Comparison of ENCODE assay signal across 17 cellular contexts in genomic region chr4:16573744-16574143, GRCh38.
DNase-seq lines count a peak whose midpoint lies in the region; ATAC-seq and TF ChIP-seq lines count a peak whose summit lies in the region.
"Had no signal": no experiment of that assay in that cellular context is flagged by ENCODE, and none has a peak within 500 bp of the region (broad histone marks: within the 10 kb centered on the region; RNA-seq: fewer than 3 reads in every experiment).

No MANE protein-coding gene starts in this region.

- H3K27me3 Mint-ChIP-seq in activated T-cell treated with anti-CD3 and anti-CD28 coated beads, Interleukin-2, amount 50 U/mL, for 4 hours (ENCODE audit: low read depth), result no peaks in the 10 kb centered on the region
- H3K27me3 Mint-ChIP-seq: activated T-cell treated with anti-CD3 and anti-CD28 coated beads, Interleukin-2, amount 50 U/mL, for 24 hours had no signal

- ATAC-seq in Right ventricle myocardium superior (ENCODE audit: poor library complexity) (peak; percentile 90), GM21737 (IDR thresholded peaks at IDR 0.05; ENCODE audit: unreplicated experiment) (no peak)
- no peak for ATAC-seq in activated T-cell treated with anti-CD3 and anti-CD28 coated beads, Interleukin-2, amount 50 U/mL, for 4 hours
- ATAC-seq: Panc1 had no signal

- TF ChIP-seq CTCF in astrocyte of the cerebellum (IDR thresholded peaks at IDR 0.05; ENCODE audit: low read depth, low read length, missing control alignments), result no peak

- intact Hi-C loops in Right ventricle myocardium superior (cut with DNase I), result no loop called here

- in situ Hi-C loops in astrocyte of the cerebellum (cut with HindIII; ENCODE audit: low sequenced_read_pairs), result no loop called here

- DNase-seq in GM04503 (ENCODE audit: low read depth), result peak; percentile 68
- DNase-seq in astrocyte of the cerebellum (ENCODE audit: low read depth), result peak; percentile 78
- no peak for DNase-seq in Right ventricle myocardium superior
- peak; percentile 33 for DNase-seq in skeletal muscle cell (ENCODE audit: low read depth)
- no peak for DNase-seq in activated T-cell treated with anti-CD3 and anti-CD28 coated beads, Interleukin-2, amount 50 U/mL, for 4 hours
- DNase-seq in NCI-H1694 (lab: John Stamatoyannopoulos, UW), result no peak
- no peak for DNase-seq in activated naive CD4-positive, alpha-beta T cell treated with Interleukin-2 at 50 U/mL for 16 hours
- DNase-seq: activated T-cell treated with anti-CD3 and anti-CD28 coated beads, Interleukin-2, amount 50 U/mL, for 24 hours; CD8-positive, alpha-beta memory T cell; endodermal cell; NCI-H1048; NCI-H446 treated with DMSO at 0.1 percent for 48 hours had no signal

- H3K36me3 Mint-ChIP-seq in activated T-cell treated with anti-CD3 and anti-CD28 coated beads, Interleukin-2, amount 50 U/mL, for 4 hours (ENCODE audit: insufficient read depth), result no peaks in the 10 kb centered on the region
- H3K36me3 Mint-ChIP-seq: CD8-positive, alpha-beta memory T cell had no signal

- H3K4me3 ChIP-seq in astrocyte of the cerebellum (ENCODE audit: low read depth, low read length) (no peak overlapping the region), skeletal muscle cell (ENCODE audit: low read depth, low read length) (no peak overlapping the region)
- H3K4me3 ChIP-seq: ascending aorta, lung had no signal

- H3K4me3 Mint-ChIP-seq in activated T-cell treated with anti-CD3 and anti-CD28 coated beads, Interleukin-2, amount 50 U/mL, for 4 hours, result no peak overlapping the region
- H3K4me3 Mint-ChIP-seq: activated T-cell treated with anti-CD3 and anti-CD28 coated beads, Interleukin-2, amount 50 U/mL, for 24 hours; CD8-positive, alpha-beta memory T cell; endodermal cell; neural crest cell had no signal

- H3K4me1 Mint-ChIP-seq in activated T-cell treated with anti-CD3 and anti-CD28 coated beads, Interleukin-2, amount 50 U/mL, for 4 hours (ENCODE audit: low read depth), result no peaks in the 10 kb centered on the region
- H3K4me1 Mint-ChIP-seq: CD8-positive, alpha-beta memory T cell; neural crest cell had no signal

- peaks cover 4% of the 10 kb centered on the region for H3K9me3 Mint-ChIP-seq in activated T-cell treated with anti-CD3 and anti-CD28 coated beads, Interleukin-2, amount 50 U/mL, for 4 hours
- H3K9me3 Mint-ChIP-seq: activated T-cell treated with anti-CD3 and anti-CD28 coated beads, Interleukin-2, amount 50 U/mL, for 24 hours; endodermal cell; neural crest cell had no signal

Comparison
In these comparisons a context has a peak if more than half of its experiments do, and no peak if none do; other contexts are left out.
1. DNase-seq: peak in GM04503 (single experiment), astrocyte of the cerebellum (single experiment) and skeletal muscle cell (single experiment); none in Right ventricle myocardium superior (single experiment), activated T-cell treated with anti-CD3 and anti-CD28 coated beads, Interleukin-2, amount 50 U/mL, for 4 hours (single experiment), NCI-H1694 (single experiment) and activated naive CD4-positive, alpha-beta T cell treated with Interleukin-2 at 50 U/mL for 16 hours (single experiment).